In the genomic region with DNA sequence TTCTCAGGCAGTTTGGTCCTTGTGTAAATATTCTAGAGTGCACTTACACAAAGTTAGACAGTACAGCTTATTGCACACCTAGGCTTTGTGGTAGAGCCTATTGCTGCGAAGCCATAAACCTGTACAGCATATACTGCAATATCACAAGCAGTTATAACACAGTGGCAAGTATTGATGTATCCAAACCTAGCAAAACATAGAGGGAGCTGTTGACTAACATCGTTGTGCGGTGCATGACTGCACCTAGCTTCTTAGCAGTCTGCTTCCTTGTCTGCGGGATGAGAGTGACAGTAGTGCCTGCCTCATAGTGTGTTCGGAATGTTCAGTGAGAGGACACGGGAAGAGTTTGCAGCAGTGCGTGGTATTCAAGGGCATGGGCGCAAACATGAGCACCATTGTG, we compare ENCODE assay signal across 12 cellular contexts.
DNase-seq lines count a peak whose midpoint lies in the region; ATAC-seq and TF ChIP-seq lines count a peak whose summit lies in the region.
"Had no signal": no experiment of that assay in that cellular context is flagged by ENCODE, and none has a peak within 500 bp of the region (broad histone marks: within the 10 kb centered on the region; RNA-seq: fewer than 3 reads in every experiment).

No MANE protein-coding gene starts in this region.

- H3K4me3 ChIP-seq in mesenchymal stem cell (ENCODE audit: insufficient read depth in 1 of 2, low read depth in 1 of 2, low read length in 2 of 2) (no peak overlapping the region), upper lobe of right lung (no peak overlapping the region)

- H3K4me2 ChIP-seq in mesenchymal stem cell (ENCODE audit: low read length, poor library complexity, severe bottlenecking) = no peak overlapping the region

- intact Hi-C loops in upper lobe of right lung (cut with DNase I) = no loop called here

- no peaks in the 10 kb centered on the region for H3K36me3 Mint-ChIP-seq in activated naive CD8-positive, alpha-beta T cell
- no peaks in the 10 kb centered on the region for H3K36me3 Mint-ChIP-seq in activated naive CD8-positive, alpha-beta T cell treated with anti-CD3 and anti-CD28 coated beads, Interleukin-2, amount 50 U/mL, for 24 hours (ENCODE audit: low read depth)

- H4K8ac ChIP-seq in mesenchymal stem cell (ENCODE audit: low read length) = no peak overlapping the region

- H2AK5ac ChIP-seq in mesenchymal stem cell (ENCODE audit: low read length, severe bottlenecking) = no peak overlapping the region

- no peak overlapping the region for H3K4me3 Mint-ChIP-seq in activated naive CD8-positive, alpha-beta T cell
- no peak overlapping the region for H3K4me3 Mint-ChIP-seq in activated naive CD8-positive, alpha-beta T cell treated with anti-CD3 and anti-CD28 coated beads, Interleukin-2, amount 50 U/mL, for 24 hours
- H3K4me3 Mint-ChIP-seq: activated naive CD8-positive, alpha-beta T cell treated with anti-CD3 and anti-CD28 coated beads, Interleukin-2, amount 10 ng/mL, durations not matched to agents 7 days and 5 days had no signal

- H3K4me1 Mint-ChIP-seq in activated naive CD8-positive, alpha-beta T cell (ENCODE audit: low read depth) = peaks cover 82% of the 10 kb centered on the region
- H3K4me1 Mint-ChIP-seq in activated naive CD8-positive, alpha-beta T cell treated with anti-CD3 and anti-CD28 coated beads, Interleukin-2, amount 50 U/mL, for 24 hours = peaks cover 78% of the 10 kb centered on the region

- no peak for TF ChIP-seq CTCF in upper lobe of right lung (IDR thresholded peaks at IDR 0.05)

- H3K27ac ChIP-seq in mesenchymal stem cell (ENCODE audit: low read length, poor library complexity, severe bottlenecking) (no peak overlapping the region), upper lobe of right lung (peak overlapping the region; percentile 53)

- no peak overlapping the region for H3K14ac ChIP-seq in mesenchymal stem cell (ENCODE audit: low read length in 2 of 2)

- no peak overlapping the region for H2BK15ac ChIP-seq in mesenchymal stem cell (ENCODE audit: low read depth, poor library complexity, severe bottlenecking)

- peak overlapping the region; percentile 32 for H3K9ac ChIP-seq in mesenchymal stem cell (ENCODE audit: low read length)

- H3K9me3 ChIP-seq in mesenchymal stem cell (ENCODE audit: control insufficient read depth, low read length) (no peaks in the 10 kb centered on the region), upper lobe of right lung (no peaks in the 10 kb centered on the region)

- ATAC-seq in activated naive CD8-positive, alpha-beta T cell treated with anti-CD3 and anti-CD28 coated beads, Interleukin-2, amount 50 U/mL, for 24 hours = no peak
- ATAC-seq in upper lobe of right lung (peak; percentile 13), HG02981 (IDR thresholded peaks at IDR 0.05; ENCODE audit: unreplicated experiment) (no peak)

- H3K27ac Mint-ChIP-seq in activated naive CD8-positive, alpha-beta T cell = peak overlapping the region; percentile 94
- H3K27ac Mint-ChIP-seq in activated naive CD8-positive, alpha-beta T cell treated with anti-CD3 and anti-CD28 coated beads, Interleukin-2, amount 50 U/mL, for 24 hours = no peak overlapping the region

- 90% methylated on average over 8 of the region's 8 CpGs for WGBS in mesenchymal stem cell

- H3K36me3 ChIP-seq in mesenchymal stem cell (ENCODE audit: control insufficient read depth in 1 of 2, insufficient read depth in 2 of 2, low read depth in 1 of 2, low read length in 2 of 2) = peaks cover 0 to 3% of the 10 kb centered on the region in 2 experiments
- H3K36me3 ChIP-seq in upper lobe of right lung = no peaks in the 10 kb centered on the region

- H3K27me3 ChIP-seq in mesenchymal stem cell (ENCODE audit: control insufficient read depth in 1 of 2, insufficient read depth in 1 of 2, low read length in 2 of 2) = no peaks in the 10 kb centered on the region
- no peaks in the 10 kb centered on the region for H3K27me3 ChIP-seq in upper lobe of right lung

- H2BK5ac ChIP-seq in mesenchymal stem cell (ENCODE audit: low read depth, low read length, poor library complexity, severe bottlenecking) = no peak overlapping the region

- peaks cover 20% of the 10 kb centered on the region for H3K4me1 ChIP-seq in mesenchymal stem cell (ENCODE audit: control insufficient read depth, insufficient read depth, low read depth, low read length)
- peaks cover 57% of the 10 kb centered on the region for H3K4me1 ChIP-seq in upper lobe of right lung

- H2BK120ac ChIP-seq in mesenchymal stem cell (ENCODE audit: low read depth, low read length) = no peak overlapping the region

- peak overlapping the region in 1 of 2 experiments; percentile 18 for H2BK12ac ChIP-seq in mesenchymal stem cell (ENCODE audit: low read length in 2 of 2)

- no peaks in the 10 kb centered on the region for H3K9me3 Mint-ChIP-seq in activated naive CD8-positive, alpha-beta T cell (ENCODE audit: low read depth)
- no peaks in the 10 kb centered on the region for H3K9me3 Mint-ChIP-seq in activated naive CD8-positive, alpha-beta T cell treated with anti-CD3 and anti-CD28 coated beads, Interleukin-2, amount 50 U/mL, for 24 hours
- H3K9me3 Mint-ChIP-seq: activated naive CD8-positive, alpha-beta T cell treated with anti-CD3 and anti-CD28 coated beads, Interleukin-2, amount 10 ng/mL, durations not matched to agents 7 days and 5 days had no signal

- no peak overlapping the region for H2AFZ ChIP-seq in mesenchymal stem cell (ENCODE audit: low read depth, low read length)

- no peak for DNase-seq in activated naive CD8-positive, alpha-beta T cell treated with anti-CD3 and anti-CD28 coated beads, Interleukin-2, amount 50 U/mL, for 24 hours
- peak; percentile 78 for DNase-seq in cerebellar cortex (ENCODE audit: low spot score)
- no peak for DNase-seq in mesenchymal stem cell
- no peak for DNase-seq in upper lobe of right lung
- DNase-seq in stimulated activated naive CD4-positive, alpha-beta T cell (lab: John Stamatoyannopoulos, UW) = no peak
- no peak for DNase-seq in activated T-cell treated with anti-CD3 and anti-CD28 coated beads for 4 hours
- DNase-seq: activated CD4-positive, alpha-beta T cell treated with anti-CD3 and anti-CD28 coated beads, Interleukin-2, amount 50 U/mL, for 48 hours; activated naive CD8-positive, alpha-beta T cell treated with anti-CD3 and anti-CD28 coated beads, Interleukin-2, amount 10 ng/mL, durations not matched to agents 7 days and 5 days; NCI-H1105; T-helper 1 cell had no signal

- peaks cover 42% of the 10 kb centered on the region for H3K79me1 ChIP-seq in mesenchymal stem cell (replicated peaks; ENCODE audit: low read length, poor library complexity, severe bottlenecking)

- H3K4ac ChIP-seq in mesenchymal stem cell (ENCODE audit: low read depth in 1 of 2, low read length in 2 of 2) = no peak overlapping the region

- H3K23ac ChIP-seq in mesenchymal stem cell (ENCODE audit: low read length in 2 of 2) = peak overlapping the region in 1 of 2 experiments; percentile 34

- H4K91ac ChIP-seq in mesenchymal stem cell (ENCODE audit: low read length) = no peak overlapping the region

- no peak overlapping the region for H3K18ac ChIP-seq in mesenchymal stem cell (ENCODE audit: low read depth in 1 of 2, low read length in 2 of 2)

- no peaks in the 10 kb centered on the region for H3K27me3 Mint-ChIP-seq in activated naive CD8-positive, alpha-beta T cell
- H3K27me3 Mint-ChIP-seq in activated naive CD8-positive, alpha-beta T cell treated with anti-CD3 and anti-CD28 coated beads, Interleukin-2, amount 50 U/mL, for 24 hours = no peaks in the 10 kb centered on the region
- H3K27me3 Mint-ChIP-seq: activated naive CD8-positive, alpha-beta T cell treated with anti-CD3 and anti-CD28 coated beads, Interleukin-2, amount 10 ng/mL, durations not matched to agents 7 days and 5 days had no signal
